In the genomic region with DNA sequence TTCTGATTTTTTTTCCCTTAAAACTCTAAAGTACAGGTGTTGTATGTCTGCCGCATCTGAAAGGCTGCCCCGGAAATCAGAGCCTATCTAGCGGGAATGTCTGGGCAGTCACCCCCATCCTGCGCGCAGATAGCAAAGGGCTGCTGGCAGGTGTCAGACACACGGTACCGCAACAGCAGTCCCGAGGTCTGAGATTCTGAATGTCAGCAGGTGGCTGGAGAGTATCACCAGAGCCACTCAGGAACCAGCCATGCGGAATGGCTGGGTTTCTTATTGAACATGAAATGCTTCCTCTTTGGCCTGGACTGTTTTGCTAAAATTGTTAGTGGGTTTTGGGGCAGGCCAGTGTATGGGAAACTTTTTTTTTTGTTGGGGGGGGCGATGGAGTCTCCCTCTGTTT, we compare ENCODE assay signal across 10 cellular contexts. TPM values are rescaled to one million over a fixed set of nuclear protein-coding genes. Genes with fewer than 3 reads are reported as not detected.
DNase-seq lines count a peak whose midpoint lies in the region; ATAC-seq and TF ChIP-seq lines count a peak whose summit lies in the region.
"Had no signal": no experiment of that assay in that cellular context is flagged by ENCODE, and none has a peak within 500 bp of the region (broad histone marks: within the 10 kb centered on the region; RNA-seq: fewer than 3 reads in every experiment).

No MANE protein-coding gene starts in this region.

- peaks cover 20% of the 10 kb centered on the region for H3K4me1 ChIP-seq in testis
- H3K4me1 ChIP-seq: parathyroid adenoma had no signal

- H3K27ac Mint-ChIP-seq in activated T-cell treated with anti-CD3 and anti-CD28 coated beads, Interleukin-2, amount 50 U/mL, for 72 hours = peak overlapping the region; percentile 38
- no peak overlapping the region for H3K27ac Mint-ChIP-seq in type B pancreatic cell

- H3K36me3 ChIP-seq in SU-DHL-6 (ENCODE audit: low read length) (no peaks in the 10 kb centered on the region), testis (ENCODE audit: low read depth, missing control alignments) (no peaks in the 10 kb centered on the region)

- H3K9ac ChIP-seq in SU-DHL-6 (ENCODE audit: low read length) = no peak overlapping the region
- H3K9ac ChIP-seq: parathyroid adenoma had no signal

- peaks cover 4% of the 10 kb centered on the region for H3F3A ChIP-seq in SU-DHL-6 (ENCODE audit: insufficient read depth)

- H3K4me1 Mint-ChIP-seq in activated T-cell treated with anti-CD3 and anti-CD28 coated beads, Interleukin-2, amount 50 U/mL, for 72 hours (ENCODE audit: low read depth) = peaks cover 10% of the 10 kb centered on the region
- peaks cover 22% of the 10 kb centered on the region for H3K4me1 Mint-ChIP-seq in activated T-cell treated with anti-CD3 and anti-CD28 coated beads, Interleukin-2, amount 50 U/mL, for 4 hours (ENCODE audit: low read depth)
- H3K4me1 Mint-ChIP-seq in type B pancreatic cell (ENCODE audit: unreplicated experiment) = peaks cover 4% of the 10 kb centered on the region

- ATAC-seq in activated T-cell treated with anti-CD3 and anti-CD28 coated beads, Interleukin-2, amount 50 U/mL, for 72 hours (replicated peaks in 1 of 2) = no peak
- ATAC-seq in activated T-cell treated with anti-CD3 and anti-CD28 coated beads, Interleukin-2, amount 50 U/mL, for 4 hours = no peak
- peak; percentile 65 for ATAC-seq in HG03196 (IDR thresholded peaks at IDR 0.05; ENCODE audit: unreplicated experiment)
- no peak for ATAC-seq in GM18909 (IDR thresholded peaks at IDR 0.05; ENCODE audit: poor library complexity, unreplicated experiment)

- H3K27me3 ChIP-seq in SU-DHL-6 (ENCODE audit: low read length) = no peaks in the 10 kb centered on the region
- H3K27me3 ChIP-seq in testis = no peaks in the 10 kb centered on the region

- no peak overlapping the region for H2AFZ ChIP-seq in SU-DHL-6 (ENCODE audit: low read depth, low read length, severe bottlenecking)
- H2AFZ ChIP-seq: parathyroid adenoma had no signal

- no peaks in the 10 kb centered on the region for H4K20me1 ChIP-seq in SU-DHL-6 (ENCODE audit: low read depth, low read length)

- no peaks in the 10 kb centered on the region for H3K27me3 Mint-ChIP-seq in activated T-cell treated with anti-CD3 and anti-CD28 coated beads, Interleukin-2, amount 50 U/mL, for 72 hours (ENCODE audit: low read depth)
- no peaks in the 10 kb centered on the region for H3K27me3 Mint-ChIP-seq in activated T-cell treated with anti-CD3 and anti-CD28 coated beads, Interleukin-2, amount 50 U/mL, for 4 hours (ENCODE audit: low read depth)
- H3K27me3 Mint-ChIP-seq in type B pancreatic cell = no peaks in the 10 kb centered on the region

- H3K4me3 ChIP-seq in SU-DHL-6 (ENCODE audit: insufficient read depth, low read length, poor library complexity, severe bottlenecking) = no peak overlapping the region
- H3K4me3 ChIP-seq in testis = no peak overlapping the region

- peaks cover 2 to 4% of the 10 kb centered on the region in 2 donors for H3K36me3 Mint-ChIP-seq in activated T-cell treated with anti-CD3 and anti-CD28 coated beads, Interleukin-2, amount 50 U/mL, for 72 hours (ENCODE audit: insufficient read depth in 2 of 2)
- H3K36me3 Mint-ChIP-seq in activated T-cell treated with anti-CD3 and anti-CD28 coated beads, Interleukin-2, amount 50 U/mL, for 4 hours (ENCODE audit: insufficient read depth) = peaks cover 15% of the 10 kb centered on the region
- H3K36me3 Mint-ChIP-seq in type B pancreatic cell = peaks cover 15% of the 10 kb centered on the region

- intact Hi-C loops in testis (cut with DNase I; ENCODE audit: low total_unique reads) = no loop called here

- H3K9me3 Mint-ChIP-seq in activated T-cell treated with anti-CD3 and anti-CD28 coated beads, Interleukin-2, amount 50 U/mL, for 72 hours = no peaks in the 10 kb centered on the region
- no peaks in the 10 kb centered on the region for H3K9me3 Mint-ChIP-seq in activated T-cell treated with anti-CD3 and anti-CD28 coated beads, Interleukin-2, amount 50 U/mL, for 4 hours
- H3K9me3 Mint-ChIP-seq in type B pancreatic cell = no peaks in the 10 kb centered on the region

- TF ChIP-seq POLR2A in testis (IDR thresholded peaks at IDR 0.05) = no peak

- WGBS in testis, 2 donors = 73 to 93% methylated on average over 10 of the region's 10 CpGs

- H3K27ac ChIP-seq in SU-DHL-6 (ENCODE audit: low read depth, low read length) (0 out of 2 replicates have a peak overlapping the region, but pooled peaks have one; percentile 26), testis (peak overlapping the region; percentile 72 to 74)

- H3K9me3 ChIP-seq in SU-DHL-6 (ENCODE audit: insufficient read depth, low read length) = no peaks in the 10 kb centered on the region
- H3K9me3 ChIP-seq in testis = no peaks in the 10 kb centered on the region

- H3K4me3 Mint-ChIP-seq in activated T-cell treated with anti-CD3 and anti-CD28 coated beads, Interleukin-2, amount 50 U/mL, for 72 hours = no peak overlapping the region
- no peak overlapping the region for H3K4me3 Mint-ChIP-seq in activated T-cell treated with anti-CD3 and anti-CD28 coated beads, Interleukin-2, amount 50 U/mL, for 4 hours
- H3K4me3 Mint-ChIP-seq in type B pancreatic cell = no peak overlapping the region

- no peak overlapping the region for H3K4me2 ChIP-seq in SU-DHL-6 (ENCODE audit: low read depth, low read length, poor library complexity, severe bottlenecking)

- no peaks in the 10 kb centered on the region for H3K79me2 ChIP-seq in SU-DHL-6 (ENCODE audit: insufficient read depth, low read length)
- H3K79me2 ChIP-seq: parathyroid adenoma had no signal

- TF ChIP-seq CTCF in SU-DHL-6 (IDR thresholded peaks at IDR 0.05; ENCODE audit: insufficient read depth, low read length, poor library complexity, severe bottlenecking) (no peak), testis (IDR thresholded peaks at IDR 0.05) (no peak), type B pancreatic cell (conservative IDR thresholded peaks at IDR 0.05) (no peak)

- H3K9me2 ChIP-seq in SU-DHL-6 (replicated peaks; ENCODE audit: insufficient read depth, low read length) = no peaks in the 10 kb centered on the region

- DNase-seq in activated T-cell treated with anti-CD3 and anti-CD28 coated beads, Interleukin-2, amount 50 U/mL, for 72 hours = no peak
- DNase-seq in activated T-cell treated with anti-CD3 and anti-CD28 coated beads, Interleukin-2, amount 50 U/mL, for 4 hours = no peak
- no peak for DNase-seq in testis
- DNase-seq in type B pancreatic cell (ENCODE audit: extremely low spot score, unreplicated experiment) = no peak
- no peak for DNase-seq in SW480 (ENCODE audit: low spot score)
- DNase-seq: central memory CD4-positive, alpha-beta T cell had no signal

RNA-seq across cellular contexts. Expression of gene CERK, which starts 53.3 kb away (rescaled TPM):
- total RNA-seq in activated T-cell treated with anti-CD3 and anti-CD28 coated beads, Interleukin-2, amount 50 U/mL, for 72 hours = 10 to 100 TPM; 38.6 to 53.1 TPM
- total RNA-seq in activated T-cell treated with anti-CD3 and anti-CD28 coated beads, Interleukin-2, amount 50 U/mL, for 4 hours = 10 to 100 TPM; 41.4 to 47.3 (median 44.9) TPM
- total RNA-seq in testis (10 to 100 TPM; 14.0 to 17.0 TPM), type B pancreatic cell (ENCODE audit: low replicate concordance) (43.3 and 67.5 TPM in 2 replicates)
- 21.3 TPM for polyA plus RNA-seq in testis (ENCODE audit: insufficient read depth, low read depth, low replicate concordance)
